ENCODE assay signal across 14 cellular contexts in the genomic region with DNA sequence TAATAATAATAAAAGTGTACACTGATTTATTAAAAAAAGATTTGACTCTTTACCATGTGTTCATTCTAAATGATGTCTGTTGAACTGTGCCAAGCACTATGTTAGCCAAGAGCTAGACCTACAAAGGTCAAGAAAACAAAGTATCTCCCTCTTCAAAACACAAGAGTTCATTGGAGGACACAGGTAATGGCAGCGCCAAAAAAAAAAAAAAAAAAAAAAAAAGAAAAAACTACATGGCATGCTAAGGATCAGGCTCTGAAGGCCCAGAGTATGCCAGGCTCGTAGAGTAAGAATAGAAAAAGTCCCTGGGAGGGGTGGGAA. TPM values are rescaled to one million over a fixed set of nuclear protein-coding genes. Genes with fewer than 3 reads are reported as not detected.
DNase-seq lines count a peak whose midpoint lies in the region; ATAC-seq and TF ChIP-seq lines count a peak whose summit lies in the region.
"Had no signal": no experiment of that assay in that cellular context is flagged by ENCODE, and none has a peak within 500 bp of the region (broad histone marks: within the 10 kb centered on the region; RNA-seq: fewer than 3 reads in every experiment).

No MANE protein-coding gene starts in this region.

- H3K4me3 Mint-ChIP-seq in activated T-cell treated with anti-CD3 and anti-CD28 coated beads, Interleukin-2, amount 50 U/mL, for 4 hours, result peak overlapping the region; percentile 76
- H3K4me3 Mint-ChIP-seq in activated naive CD8-positive, alpha-beta T cell treated with anti-CD3 and anti-CD28 coated beads, Interleukin-2, amount 10 ng/mL, durations not matched to agents 7 days and 5 days, result peak overlapping the region; percentile 3

- H3K36me3 ChIP-seq in lower lobe of right lung, result no peaks in the 10 kb centered on the region
- H3K36me3 ChIP-seq in transverse colon, result no peaks in the 10 kb centered on the region
- H3K36me3 ChIP-seq: HAP-1, prostate gland, tibial artery had no signal

- H3K36me3 Mint-ChIP-seq in activated T-cell treated with anti-CD3 and anti-CD28 coated beads, Interleukin-2, amount 50 U/mL, for 4 hours (ENCODE audit: insufficient read depth), result peaks cover 14% of the 10 kb centered on the region
- H3K36me3 Mint-ChIP-seq in activated naive CD8-positive, alpha-beta T cell treated with anti-CD3 and anti-CD28 coated beads, Interleukin-2, amount 10 ng/mL, durations not matched to agents 7 days and 5 days, result peaks cover 7% of the 10 kb centered on the region

- in situ Hi-C loops in transverse colon (cut with MboI; ENCODE audit: low pct_ligation_motif_present in 1 of 4, low pct_unique_long_range_greater_than_20kb in 1 of 4, low sequenced_read_pairs in 3 of 4), result no loop called here

- no peaks in the 10 kb centered on the region for H3K9me3 Mint-ChIP-seq in activated T-cell treated with anti-CD3 and anti-CD28 coated beads, Interleukin-2, amount 50 U/mL, for 4 hours
- H3K9me3 Mint-ChIP-seq in activated naive CD8-positive, alpha-beta T cell treated with anti-CD3 and anti-CD28 coated beads, Interleukin-2, amount 10 ng/mL, durations not matched to agents 7 days and 5 days, result no peaks in the 10 kb centered on the region

- no peaks in the 10 kb centered on the region for H3K27me3 Mint-ChIP-seq in activated T-cell treated with anti-CD3 and anti-CD28 coated beads, Interleukin-2, amount 50 U/mL, for 4 hours (ENCODE audit: low read depth)
- no peaks in the 10 kb centered on the region for H3K27me3 Mint-ChIP-seq in activated naive CD8-positive, alpha-beta T cell treated with anti-CD3 and anti-CD28 coated beads, Interleukin-2, amount 10 ng/mL, durations not matched to agents 7 days and 5 days

- peak overlapping the region; percentile 73 for H3K27ac ChIP-seq in lower lobe of right lung
- H3K27ac ChIP-seq in transverse colon, result peak overlapping the region; percentile 51 to 75 (median 70)

- H3K4me3 ChIP-seq in lower lobe of right lung, result no peak overlapping the region
- H3K4me3 ChIP-seq in transverse colon, result no peak overlapping the region
- H3K4me3 ChIP-seq: HAP-1, prostate gland, tibial artery had no signal

- H3K27me3 ChIP-seq in lower lobe of right lung (ENCODE audit: low read depth) (no peaks in the 10 kb centered on the region), transverse colon (no peaks in the 10 kb centered on the region)
- H3K27me3 ChIP-seq: tibial artery had no signal

- no peak for TF ChIP-seq POLR2A in transverse colon (IDR thresholded peaks at IDR 0.05)

- 88% methylated on average over 2 of the region's 2 CpGs; no CpG with 5 or more reads in 1 of the 2 donors for WGBS in transverse colon (ENCODE audit: low coverage in 1 of 2), 2 donors

- ATAC-seq in activated T-cell treated with anti-CD3 and anti-CD28 coated beads, Interleukin-2, amount 50 U/mL, for 4 hours, result no peak
- ATAC-seq in activated naive CD8-positive, alpha-beta T cell treated with anti-CD3 and anti-CD28 coated beads, Interleukin-2, amount 10 ng/mL, durations not matched to agents 7 days and 5 days (ENCODE audit: low read depth), result no peak
- ATAC-seq in lower lobe of right lung (no peak), GM21360 (IDR thresholded peaks at IDR 0.05; ENCODE audit: unreplicated experiment) (no peak), GM21390 (IDR thresholded peaks at IDR 0.05; ENCODE audit: unreplicated experiment) (no peak)

- intact Hi-C loops in lower lobe of right lung (cut with DNase I), result no loop called here
- intact Hi-C loops in transverse colon (cut with DNase I; ENCODE audit: low total_unique reads), result loop anchor here (10.0 kb wide), 1 partner anchor 252 kb away; no protein-coding TSS in a partner anchor

- TF ChIP-seq CTCF in lower lobe of right lung (IDR thresholded peaks at IDR 0.05), result no peak
- TF ChIP-seq CTCF in transverse colon (IDR thresholded peaks at IDR 0.05), result no peak

- POLR2A ChIA-PET in activated naive CD8-positive, alpha-beta T cell treated with anti-CD3 and anti-CD28 coated beads, Interleukin-2, amount 10 ng/mL, durations not matched to agents 7 days and 5 days (lab: Charles Lee), result interaction anchor here (0.7 to 4.6 kb wide), 4 partner anchors 10 to 39 kb away, joined by 5 to 41 read pairs (median 7); no protein-coding TSS in a partner anchor

- H3K4me1 Mint-ChIP-seq in activated T-cell treated with anti-CD3 and anti-CD28 coated beads, Interleukin-2, amount 50 U/mL, for 4 hours (ENCODE audit: low read depth), result peaks cover 96% of the 10 kb centered on the region
- H3K4me1 Mint-ChIP-seq in activated naive CD8-positive, alpha-beta T cell treated with anti-CD3 and anti-CD28 coated beads, Interleukin-2, amount 10 ng/mL, durations not matched to agents 7 days and 5 days, result peaks cover 77% of the 10 kb centered on the region

- no peak for TF ChIP-seq EP300 in transverse colon (IDR thresholded peaks at IDR 0.05; ENCODE audit: low read depth)

- DNase-seq in activated T-cell treated with anti-CD3 and anti-CD28 coated beads, Interleukin-2, amount 50 U/mL, for 4 hours, result no peak
- DNase-seq in activated T-cell treated with anti-CD3 and anti-CD28 coated beads, Interleukin-2, amount 50 U/mL, for 1 hour, result no peak
- no peak for DNase-seq in activated naive CD8-positive, alpha-beta T cell treated with anti-CD3 and anti-CD28 coated beads, Interleukin-2, amount 10 ng/mL, durations not matched to agents 7 days and 5 days
- DNase-seq in lower lobe of right lung, result no peak
- no peak for DNase-seq in transverse colon
- no peak for DNase-seq in cerebellum (ENCODE audit: low spot score)
- DNase-seq: DMS79, mesenchymal stem cell, NCI-H2029, tibial artery had no signal

- peaks cover 90% of the 10 kb centered on the region for H3K4me1 ChIP-seq in lower lobe of right lung
- peaks cover 7 to 63% (median 22%) of the 10 kb centered on the region in 4 donors for H3K4me1 ChIP-seq in transverse colon
- H3K4me1 ChIP-seq: HAP-1 had no signal

- peak overlapping the region; percentile 93 for H3K27ac Mint-ChIP-seq in activated naive CD8-positive, alpha-beta T cell treated with anti-CD3 and anti-CD28 coated beads, Interleukin-2, amount 10 ng/mL, durations not matched to agents 7 days and 5 days

- H3K9me3 ChIP-seq in lower lobe of right lung (no peaks in the 10 kb centered on the region), transverse colon (no peaks in the 10 kb centered on the region)
- H3K9me3 ChIP-seq: HAP-1, prostate gland, tibial artery had no signal

RNA-seq across cellular contexts. Expression of gene CYTH1, which starts 35.2 kb away (rescaled TPM):
- total RNA-seq in activated T-cell treated with anti-CD3 and anti-CD28 coated beads, Interleukin-2, amount 50 U/mL, for 4 hours, result 10 to 100 TPM; 55.9 to 99.3 (median 82.8) TPM
- total RNA-seq in activated naive CD8-positive, alpha-beta T cell treated with anti-CD3 and anti-CD28 coated beads, Interleukin-2, amount 10 ng/mL, durations not matched to agents 7 days and 5 days, result 100 to 1,000 TPM; 180 to 200 TPM
- total RNA-seq in lower lobe of right lung, result 110 TPM
- total RNA-seq in transverse colon, result 100 to 1,000 TPM; 103 to 156 (median 142) TPM
- total RNA-seq in cerebellum, result 40.5 TPM
